Comparison of ENCODE assay signal across 1 cellular context in the genomic region with DNA sequence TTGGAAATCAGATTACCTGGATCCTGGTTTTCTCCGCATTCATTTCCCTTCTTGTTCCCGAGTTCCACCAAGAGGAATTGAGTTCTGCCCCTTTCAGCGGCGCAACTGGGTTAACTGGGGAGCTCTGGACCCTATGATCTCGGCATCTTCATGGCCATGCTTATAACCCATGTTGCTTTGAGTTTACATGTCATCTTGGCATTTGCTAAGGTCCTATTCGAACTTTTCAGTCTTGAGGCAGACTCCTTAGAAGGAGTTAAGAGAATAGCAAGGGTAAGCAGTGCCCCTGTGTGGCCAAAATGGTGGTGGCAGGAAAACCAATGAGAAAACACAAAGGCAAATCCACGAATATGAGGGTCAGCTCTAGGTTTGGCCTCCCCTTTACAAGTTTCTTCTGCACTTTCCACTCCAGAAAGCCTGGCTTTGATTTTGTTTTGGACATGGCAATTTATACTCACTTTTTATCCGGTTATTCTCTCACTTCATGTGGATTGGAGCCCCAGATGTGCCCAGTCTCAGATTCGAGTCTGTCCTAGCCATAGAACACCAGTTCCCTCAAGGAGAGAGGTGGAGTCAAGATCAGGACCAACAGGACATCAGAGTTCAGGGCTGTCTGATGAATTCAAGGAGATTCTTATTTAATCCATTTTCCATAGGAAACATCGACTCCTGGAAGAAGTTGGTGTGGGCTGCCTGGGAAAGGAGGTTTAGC.
TF ChIP-seq lines count a peak whose summit lies in the region.

No MANE protein-coding gene starts in this region.

TF ChIP-seq in HCT116, 20 proteins besides CTCF, POLR2A, EP300 and RAD21 (continued from another document):
- no peak for TF ChIP-seq REST (IDR thresholded peaks at IDR 0.05; ENCODE audit: low read depth)
- TF ChIP-seq SP1 (IDR thresholded peaks at IDR 0.05; ENCODE audit: low read depth) = no peak
- TF ChIP-seq JUND (IDR thresholded peaks at IDR 0.05) = no peak
